In the genomic region with DNA sequence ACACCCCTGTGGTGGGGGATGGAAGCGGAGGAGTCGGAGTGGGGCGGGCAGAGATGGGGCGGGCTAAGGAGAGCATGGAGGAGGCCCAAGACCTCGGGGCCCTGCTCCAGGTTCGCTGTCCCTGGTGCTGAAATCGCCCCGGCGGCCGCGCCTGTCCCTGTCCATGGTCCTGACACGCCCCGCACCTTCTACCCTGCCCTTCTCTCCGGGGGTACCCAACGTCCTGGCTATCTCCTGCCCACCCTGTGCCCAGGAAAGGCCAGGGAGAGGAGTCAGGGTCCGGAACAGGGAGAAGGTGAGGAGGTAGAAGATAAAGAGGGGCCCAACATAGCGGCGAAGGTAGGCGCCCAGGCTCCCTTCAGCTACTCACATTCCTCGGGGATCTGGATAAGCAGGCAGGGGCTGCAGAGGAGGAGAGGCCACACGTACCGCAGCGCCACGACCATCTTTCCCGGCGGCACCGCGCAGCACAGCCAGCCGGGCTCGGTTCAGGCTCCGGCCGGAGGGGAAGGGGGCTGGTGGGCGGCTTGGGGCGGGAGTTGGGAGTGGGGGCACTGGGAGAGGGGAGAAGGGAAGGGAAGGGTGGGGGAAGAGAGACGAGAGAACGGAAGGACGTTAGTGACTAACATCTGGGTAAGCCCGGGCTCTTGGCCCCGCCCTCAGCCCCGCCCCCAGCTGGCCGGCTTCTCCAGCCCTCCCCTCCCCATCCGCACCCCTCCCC, we compare ENCODE assay signal across 6 cellular contexts. TPM values are rescaled to one million over a fixed set of nuclear protein-coding genes. Genes with fewer than 3 reads are reported as not detected.
DNase-seq lines count a peak whose midpoint lies in the region; TF ChIP-seq lines count a peak whose summit lies in the region.

No MANE protein-coding gene starts in this region.

- intact Hi-C loops in dorsolateral prefrontal cortex (cut with DNase I) = loop anchor here in 1 of 2 donors (5.0 kb wide), 1 partner anchor 92 kb away; no protein-coding TSS in a partner anchor
- intact Hi-C loops in posterior vena cava (cut with DNase I) = no loop called here

- TF ChIP-seq EP300 in suprapubic skin (IDR thresholded peaks at IDR 0.05) = no peak

- DNase-seq in ELR (ENCODE audit: low read depth) (peak; percentile 39), T follicular helper cell (ENCODE audit: low read depth) (peak; percentile 58), dorsolateral prefrontal cortex (peak in 6 of 10 donors; percentile 29 to 76 (median 48)), posterior vena cava (ENCODE audit: low spot score) (peak; percentile 87), suprapubic skin (ENCODE audit: low spot score in 2 of 2) (no peak), putamen (ENCODE audit: low spot score) (no peak)

- WGBS in suprapubic skin = 13% methylated on average over 16 of the region's 42 CpGs

- no peaks in the 10 kb centered on the region for H3K4me1 ChIP-seq in suprapubic skin

- no peaks in the 10 kb centered on the region for H3K9me3 ChIP-seq in suprapubic skin

- no peaks in the 10 kb centered on the region for H3K36me3 ChIP-seq in suprapubic skin

- H3K27ac ChIP-seq in dorsolateral prefrontal cortex (peak overlapping the region in 16 of 59 donors; percentile 18 to 71 (median 42)), suprapubic skin (no peak overlapping the region)

- no peak for TF ChIP-seq POLR2A in suprapubic skin (IDR thresholded peaks at IDR 0.05)

- H3K4me3 ChIP-seq in dorsolateral prefrontal cortex (peak overlapping the region in 51 of 59 donors; percentile 5 to 60 (median 41)), suprapubic skin (no peak overlapping the region)

- H3K27me3 ChIP-seq in dorsolateral prefrontal cortex = peaks cover 0 to 88% (median 39%) of the 10 kb centered on the region in 45 donors
- H3K27me3 ChIP-seq in suprapubic skin = peaks cover 38% of the 10 kb centered on the region

- peak in 1 of 56 donors; percentile 14 for TF ChIP-seq CTCF in dorsolateral prefrontal cortex (IDR thresholded peaks at IDR 0.05 in 54 of 56, conservative IDR thresholded peaks at IDR 0.05 in 2 of 56; ENCODE audit: low read depth in 1 of 56, partially characterized antibody in 56 of 56)
- no peak for TF ChIP-seq CTCF in suprapubic skin (IDR thresholded peaks at IDR 0.05)

RNA-seq across cellular contexts. Expression of gene L1CAM, which starts 10.4 kb away (rescaled TPM):
- 100 to 1,000 TPM in 118 of 120 experiments, 10 to 100 TPM in 2; 45.6 to 277 (median 185) TPM for total RNA-seq in dorsolateral prefrontal cortex
- total RNA-seq in posterior vena cava = 1 to 10 TPM; 3.8 to 4.4 TPM
- 10 to 100 TPM in 1 of 4 donors, 1 to 10 TPM in 3; 4.1 to 10.4 (median 8.5) TPM for total RNA-seq in suprapubic skin

RNA-seq across cellular contexts. Expression of gene AVPR2, which starts 28.9 kb away (rescaled TPM):
- under 1 TPM in 2 of 120 experiments, not detected in 118; 0.41 to 0.66 TPM for total RNA-seq in dorsolateral prefrontal cortex
- total RNA-seq in posterior vena cava = 1 to 10 TPM; 1.4 to 2.0 TPM
- 1 to 10 TPM in 3 of 4 donors, under 1 TPM in 1; 0.78 to 2.4 (median 1.5) TPM for total RNA-seq in suprapubic skin

RNA-seq across cellular contexts. Expression of gene PDZD4, which starts 45.2 kb away (rescaled TPM):
- 100 to 1,000 TPM; 104 to 526 (median 351) TPM for total RNA-seq in dorsolateral prefrontal cortex
- total RNA-seq in posterior vena cava = 10 to 100 TPM; 21.0 to 22.9 TPM
- total RNA-seq in suprapubic skin = 1 to 10 TPM; 2.0 to 6.3 (median 3.0) TPM

RNA-seq across cellular contexts. Expression of gene ARHGAP4, which starts 50.5 kb away (rescaled TPM):
- total RNA-seq in dorsolateral prefrontal cortex (10 to 100 TPM in 106 of 120 experiments, 1 to 10 TPM in 14; 6.4 to 31.6 (median 14.8) TPM), posterior vena cava (10 to 100 TPM; 36.3 to 47.1 TPM), suprapubic skin (10 to 100 TPM in 2 of 4 donors, 1 to 10 TPM in 2; 4.8 to 17.6 (median 9.6) TPM)

RNA-seq across cellular contexts. Expression of gene NAA10, which starts 59.3 kb away (rescaled TPM):
- 100 to 1,000 TPM in 13 of 120 experiments, 10 to 100 TPM in 107; 57.4 to 119 (median 83.8) TPM for total RNA-seq in dorsolateral prefrontal cortex
- 10 to 100 TPM; 69.4 to 75.4 TPM for total RNA-seq in posterior vena cava
- total RNA-seq in suprapubic skin = 10 to 100 TPM; 58.5 to 97.2 (median 73.0) TPM

Comparison
In these comparisons a context has a peak if more than half of its experiments do, and no peak if none do; other contexts are left out.
1. DNase-seq: peak in ELR (single experiment), T follicular helper cell (single experiment), dorsolateral prefrontal cortex (6 of 10) and posterior vena cava (single experiment); none in suprapubic skin (0 of 2) and putamen (single experiment).
2. RNA of gene L1CAM, which starts 10.4 kb away (total RNA-seq): 45.6 to 277 TPM in dorsolateral prefrontal cortex; 4.1 to 10.4 TPM in suprapubic skin and 3.8 to 4.4 TPM in posterior vena cava; every median in the first group is over 4 times any median in the second.
3. RNA of gene PDZD4, which starts 45.2 kb away (total RNA-seq): 104 to 526 TPM in dorsolateral prefrontal cortex; 21.0 to 22.9 TPM in posterior vena cava and 2.0 to 6.3 TPM in suprapubic skin; every median in the first group is over 4 times any median in the second.